Comparison of ENCODE assay signal across 1 cellular context in genomic region chr21:26320541-26320940, GRCh38.
TF ChIP-seq lines count a peak whose summit lies in the region.

No MANE protein-coding gene starts in this region.

TF ChIP-seq in GM23338, 12 proteins besides CTCF, POLR2A, EP300 and RAD21 (continued from another document):
- TF ChIP-seq REST (IDR thresholded peaks at IDR 0.05; ENCODE audit: unreplicated experiment) (no peak), CREB1 (CRISPR knock-in tag; IDR thresholded peaks at IDR 0.05; ENCODE audit: low read depth) (no peak), JUNB (IDR thresholded peaks at IDR 0.05; ENCODE audit: unreplicated experiment) (no peak)
